Comparison of ENCODE assay signal across 14 cellular contexts in genomic region chr3:19644405-19644804, GRCh38.
DNase-seq lines count a peak whose midpoint lies in the region; ATAC-seq and TF ChIP-seq lines count a peak whose summit lies in the region.
"Had no signal": no experiment of that assay in that cellular context is flagged by ENCODE, and none has a peak within 500 bp of the region (broad histone marks: within the 10 kb centered on the region; RNA-seq: fewer than 3 reads in every experiment).

No MANE protein-coding gene starts in this region.

- H2AFZ ChIP-seq in trophoblast cell (ENCODE audit: insufficient read depth, low read length, poor library complexity) = no peak overlapping the region

- no peak overlapping the region for H2BK5ac ChIP-seq in trophoblast cell (ENCODE audit: low read depth, low read length, poor library complexity)

- H2BK12ac ChIP-seq in trophoblast cell (ENCODE audit: low read length) = no peak overlapping the region

- no peak overlapping the region for H4K91ac ChIP-seq in trophoblast cell (ENCODE audit: low read depth, low read length)

- no peaks in the 10 kb centered on the region for H3K79me1 ChIP-seq in trophoblast cell (ENCODE audit: low read length)

- no peak overlapping the region for H3K14ac ChIP-seq in trophoblast cell (ENCODE audit: low read length)

- TF ChIP-seq POLR2A in NB4 (IDR thresholded peaks at IDR 0.05; ENCODE audit: extremely low read depth, insufficient read length) = no peak

- POLR2A ChIA-PET in A673 (lab: Charles Lee; ENCODE audit: low non-redundant PET) = no interaction called here

- peak; percentile 71 for ATAC-seq in GM21381 (IDR thresholded peaks at IDR 0.05; ENCODE audit: unreplicated experiment)
- peak; percentile 39 for ATAC-seq in HG03060 (IDR thresholded peaks at IDR 0.05; ENCODE audit: low read depth, unreplicated experiment)
- ATAC-seq in GM18870 (IDR thresholded peaks at IDR 0.05; ENCODE audit: unreplicated experiment) = no peak
- ATAC-seq: T-cell had no signal

- H3K4me3 ChIP-seq in GM12865 (ENCODE audit: low read depth, low read length) (no peak overlapping the region), NB4 (ENCODE audit: low read depth, low read length) (no peak overlapping the region), A673 (ENCODE audit: low read depth, low read length, poor library complexity, severe bottlenecking) (no peak overlapping the region), trophoblast cell (ENCODE audit: low read depth, low read length) (no peak overlapping the region)

- H3K4me1 ChIP-seq in A673 (ENCODE audit: insufficient read depth, low read length, poor library complexity, severe bottlenecking) (no peaks in the 10 kb centered on the region), trophoblast cell (ENCODE audit: control insufficient read depth in 1 of 2, insufficient read depth in 2 of 2, low read length in 2 of 2) (no peaks in the 10 kb centered on the region)

- H3K18ac ChIP-seq in trophoblast cell (ENCODE audit: low read length) = no peak overlapping the region

- H3K9ac ChIP-seq in trophoblast cell (ENCODE audit: low read length) = no peak overlapping the region

- no peak overlapping the region for H4K8ac ChIP-seq in trophoblast cell (ENCODE audit: low read depth, low read length)

- TF ChIP-seq CTCF in GM12865 (IDR thresholded peaks at IDR 0.05; ENCODE audit: insufficient read depth, low read depth, low read length, missing control alignments) (no peak), NB4 (IDR thresholded peaks at IDR 0.05; ENCODE audit: low read depth, low read length) (no peak), A673 (conservative IDR thresholded peaks at IDR 0.05; ENCODE audit: low read depth, low read length) (no peak)

- H3K4ac ChIP-seq in trophoblast cell (ENCODE audit: low read depth, low read length) = no peak overlapping the region

- H3K36me3 ChIP-seq in A673 (ENCODE audit: insufficient read depth, low read length, poor library complexity, severe bottlenecking) (no peaks in the 10 kb centered on the region), trophoblast cell (ENCODE audit: control insufficient read depth in 1 of 2, insufficient read depth in 2 of 2, low read length in 2 of 2) (no peaks in the 10 kb centered on the region)

- CTCF ChIA-PET in A673 (lab: Charles Lee) = no interaction called here

- WGBS in trophoblast cell (ENCODE audit: extremely low coverage, insufficient coverage, insufficient read length) = no CpG with 5 or more reads among the region's 2 CpGs

- no peak overlapping the region for H3K4me2 ChIP-seq in trophoblast cell (ENCODE audit: low read length)

- DNase-seq in GM12865 (ENCODE audit: low read depth) = peak; percentile 47
- peak; percentile 32 for DNase-seq in NB4 (ENCODE audit: low read depth)
- no peak for DNase-seq in NCI-H748 treated with DMSO at 0.1 percent for 48 hours (lab: John Stamatoyannopoulos, UW)
- DNase-seq in A673 (ENCODE audit: low spot score) = no peak
- no peak for DNase-seq in trophoblast cell
- DNase-seq: ACHN; activated CD4-positive, alpha-beta T cell treated with anti-CD3 and anti-CD28 coated beads, Interleukin-2, amount 50 U/mL, for 1 hour; foreskin melanocyte; NCI-H2081; posterior cingulate gyrus; T-cell had no signal

- H3K27me3 ChIP-seq in A673 (replicated peaks; ENCODE audit: insufficient read depth, low read depth, low read length, poor library complexity) (no peaks in the 10 kb centered on the region), trophoblast cell (ENCODE audit: insufficient read depth, low read length) (no peaks in the 10 kb centered on the region)

- intact Hi-C loops in A673 (cut with micrococcal nuclease; ENCODE audit: unreplicated experiment) = no loop called here

- no peak overlapping the region for H3K27ac ChIP-seq in A673 (ENCODE audit: low read depth, low read length, poor library complexity, severe bottlenecking)
- no peak overlapping the region for H3K27ac ChIP-seq in trophoblast cell (ENCODE audit: low read depth, low read length)

- no peak overlapping the region for H2AK5ac ChIP-seq in trophoblast cell (ENCODE audit: low read length)

- H3K23ac ChIP-seq in trophoblast cell (ENCODE audit: low read length) = no peak overlapping the region

- BruUV-seq in A673 (replicated peaks; lab: Mats Ljungman, UMichigan) = no TSS peak

- no peak overlapping the region for H4K12ac ChIP-seq in trophoblast cell (ENCODE audit: low read depth, low read length)

- H3K9me3 ChIP-seq in A673 (ENCODE audit: low read depth, low read length, poor library complexity, severe bottlenecking) = peaks cover 18% of the 10 kb centered on the region
- H3K9me3 ChIP-seq in trophoblast cell (ENCODE audit: insufficient read depth, low read depth, low read length) = no peaks in the 10 kb centered on the region

- H3K79me2 ChIP-seq in trophoblast cell (ENCODE audit: control insufficient read depth, insufficient read depth, low read length, poor library complexity) = no peaks in the 10 kb centered on the region

- H2BK120ac ChIP-seq in trophoblast cell (ENCODE audit: insufficient read depth, low read length, poor library complexity) = no peak overlapping the region

Comparison
In these comparisons a context has a peak if more than half of its experiments do, and no peak if none do; other contexts are left out.
1. DNase-seq: peak in GM12865 (single experiment) and NB4 (single experiment); none in NCI-H748 treated with DMSO at 0.1 percent for 48 hours (single experiment), A673 (single experiment) and trophoblast cell (0 of 2).